Comparison of ENCODE assay signal across 8 cellular contexts in the genomic region with DNA sequence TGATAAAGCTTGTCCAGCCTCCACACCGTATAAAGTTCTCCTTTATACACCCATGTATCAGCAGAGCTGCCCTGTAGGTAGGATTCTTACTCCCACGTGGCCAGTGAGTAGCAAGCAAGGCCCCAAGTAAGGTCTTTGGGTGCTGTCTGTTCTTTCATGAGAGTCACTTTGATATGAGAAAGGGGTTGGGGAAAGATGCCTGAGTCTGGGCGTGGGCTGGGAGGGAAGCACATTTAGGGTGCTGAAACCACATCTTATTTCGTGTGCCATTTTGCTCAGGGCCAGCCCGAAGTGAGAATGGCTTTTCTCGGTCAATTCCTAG.
A peak's percentile ranks its signal among the peaks of the same experiment; 100 is the strongest.
DNase-seq lines count a peak whose midpoint lies in the region; ATAC-seq, FAIRE-seq and TF ChIP-seq lines count a peak whose summit lies in the region.

No MANE protein-coding gene starts in this region.

- H3K36me3 Mint-ChIP-seq in T-helper 1 cell treated with Interleukin-12 subunit alpha and Interleukin-12 subunit beta and Interleukin-4 antibody, amounts not matched to agents 30 μg/mL and 1 μg/mL, for 36 hours (ENCODE audit: low read depth): peaks cover 41% of the 10 kb centered on the region

- DNase-seq in GM18507 (ENCODE audit: extremely low spot score, insufficient read length, low read depth) (no peak), foreskin fibroblast (no peak), NCI-H2196 (lab: John Stamatoyannopoulos, UW; ENCODE audit: unreplicated experiment) (no peak), NCI-H748 (lab: John Stamatoyannopoulos, UW; ENCODE audit: unreplicated experiment) (no peak)
- DNase-seq in stimulated activated CD4-positive, alpha-beta T cell treated with anti-CD3 and anti-CD28 coated beads, Interleukin-2, amount 100 ng/mL, for 24 hours: peak; percentile 50 to 54

- H3K27me3 Mint-ChIP-seq in T-helper 1 cell treated with Interleukin-12 subunit alpha and Interleukin-12 subunit beta and Interleukin-4 antibody, amounts not matched to agents 30 μg/mL and 1 μg/mL, for 36 hours (ENCODE audit: low read depth): no peaks in the 10 kb centered on the region

- no peak for TF ChIP-seq CTCF in foreskin fibroblast (IDR thresholded peaks at IDR 0.05; ENCODE audit: low read depth, low read length)

- H3K4me3 ChIP-seq in foreskin fibroblast (ENCODE audit: low read depth in 1 of 2, low read length in 2 of 2): peak overlapping the region; percentile 50 to 60

- peak overlapping the region; percentile 87 for H3K27ac Mint-ChIP-seq in T-helper 1 cell treated with Interleukin-12 subunit alpha and Interleukin-12 subunit beta and Interleukin-4 antibody, amounts not matched to agents 30 μg/mL and 1 μg/mL, for 36 hours

- peaks cover 53% of the 10 kb centered on the region for H3K4me1 Mint-ChIP-seq in T-helper 1 cell treated with Interleukin-12 subunit alpha and Interleukin-12 subunit beta and Interleukin-4 antibody, amounts not matched to agents 30 μg/mL and 1 μg/mL, for 36 hours (ENCODE audit: low read depth)

- no peaks in the 10 kb centered on the region for H3K9me3 Mint-ChIP-seq in T-helper 1 cell treated with Interleukin-12 subunit alpha and Interleukin-12 subunit beta and Interleukin-4 antibody, amounts not matched to agents 30 μg/mL and 1 μg/mL, for 36 hours

- peak; percentile 39 for FAIRE-seq in GM18507 (lab: Jason Lieb, UNC)

- peak overlapping the region; percentile 91 for H3K4me3 Mint-ChIP-seq in T-helper 1 cell treated with Interleukin-12 subunit alpha and Interleukin-12 subunit beta and Interleukin-4 antibody, amounts not matched to agents 30 μg/mL and 1 μg/mL, for 36 hours

- ATAC-seq in HG03354 (IDR thresholded peaks at IDR 0.05; ENCODE audit: poor library complexity, severe bottlenecking, unreplicated experiment) (no peak), HG03565 (IDR thresholded peaks at IDR 0.05; ENCODE audit: unreplicated experiment) (no peak)

Comparison
In these comparisons a context has a peak if more than half of its experiments do, and no peak if none do; other contexts are left out.
1. DNase-seq: peak in stimulated activated CD4-positive, alpha-beta T cell treated with anti-CD3 and anti-CD28 coated beads, Interleukin-2, amount 100 ng/mL, for 24 hours (2 of 2); none in GM18507 (single experiment), foreskin fibroblast (0 of 2), NCI-H2196 (single experiment) and NCI-H748 (single experiment).